8 cellular contexts compared by ENCODE assay signal in the genomic region with DNA sequence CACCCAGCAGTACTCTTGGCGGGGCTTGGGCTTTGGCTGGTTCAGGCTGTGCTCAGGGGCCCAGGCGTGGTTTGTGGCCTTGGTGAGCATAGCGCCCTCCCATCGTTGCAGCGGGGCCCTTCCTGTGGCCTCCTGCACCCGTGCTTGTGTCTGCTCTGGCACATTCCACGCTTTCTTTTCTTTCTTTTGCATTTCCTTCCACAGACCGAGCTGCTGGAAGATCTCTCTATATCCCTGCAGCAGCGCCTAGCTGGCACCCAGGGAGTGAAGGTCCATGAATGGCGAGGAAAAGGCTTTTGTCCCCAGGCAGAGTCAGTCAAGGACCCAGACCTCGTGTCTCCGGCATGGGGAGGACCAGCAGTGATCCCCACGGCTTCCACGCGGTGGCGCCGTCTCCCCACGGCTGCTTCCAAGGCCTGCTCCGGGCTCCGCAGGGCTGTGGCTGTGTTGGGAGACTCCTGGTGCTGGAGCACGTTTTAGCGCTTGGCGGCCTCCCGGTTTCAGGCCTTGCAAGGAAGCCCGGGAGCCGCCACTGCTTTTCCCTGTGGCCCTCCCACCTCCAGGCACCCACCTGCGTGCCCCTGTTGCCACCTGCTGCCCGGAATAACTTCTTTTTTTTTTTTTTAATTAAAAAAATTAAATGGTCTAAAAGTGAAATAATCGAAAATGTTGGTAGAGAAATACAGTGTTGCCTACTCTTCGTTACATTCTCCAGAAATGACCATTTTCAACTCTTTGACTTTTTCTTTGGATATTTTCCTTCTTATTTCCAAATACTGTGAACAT. TPM values are rescaled to one million over a fixed set of nuclear protein-coding genes. Genes with fewer than 3 reads are reported as not detected.
DNase-seq lines count a peak whose midpoint lies in the region; ATAC-seq and TF ChIP-seq lines count a peak whose summit lies in the region.

No MANE protein-coding gene starts in this region.

- intact Hi-C loops in left lung (cut with DNase I): no loop called here

- peaks cover 0 to 31% of the 10 kb centered on the region in 2 donors for H3K27me3 ChIP-seq in left lung

- H3K4me3 Mint-ChIP-seq in chondrocyte (ENCODE audit: unreplicated experiment): no peak overlapping the region

- no peak overlapping the region for H3K27ac Mint-ChIP-seq in chondrocyte (ENCODE audit: unreplicated experiment)

- H3K4me1 ChIP-seq in left lung: no peaks in the 10 kb centered on the region

- DNase-seq in GM12864 (ENCODE audit: low read depth) (no peak), NCI-H446 treated with DMSO at 0.1 percent for 48 hours (lab: John Stamatoyannopoulos, UW) (peak; percentile 5), chondrocyte (ENCODE audit: low spot score) (peak; percentile 93), left lung (peak; percentile 64 to 88)
- peak; percentile 52 to 62 for DNase-seq in activated CD4-positive, alpha-beta T cell treated with anti-CD3 and anti-CD28 coated beads for 4 hours
- peak; percentile 56 to 67 for DNase-seq in stimulated activated CD4-positive, alpha-beta T cell treated with anti-CD3 and anti-CD28 coated beads, Interleukin-4, amount 100 ng/mL, for 4 hours

- TF ChIP-seq CTCF in GM12864 (IDR thresholded peaks at IDR 0.05; ENCODE audit: low read depth, low read length, missing control alignments) (peak; percentile 96), chondrocyte (IDR thresholded peaks at IDR 0.05) (peak; percentile 88), left lung (IDR thresholded peaks at IDR 0.05) (peak; percentile 70 to 81)

- H3K36me3 Mint-ChIP-seq in chondrocyte (ENCODE audit: low read depth): no peaks in the 10 kb centered on the region

- H3K4me1 Mint-ChIP-seq in chondrocyte (ENCODE audit: low read depth): no peaks in the 10 kb centered on the region

- H3K27ac ChIP-seq in left lung: no peak overlapping the region

- peak; percentile 68 for ATAC-seq in HG02763 (IDR thresholded peaks at IDR 0.05; ENCODE audit: unreplicated experiment)
- peak; percentile 99 for ATAC-seq in left lung
- ATAC-seq in HG03571 (IDR thresholded peaks at IDR 0.05; ENCODE audit: unreplicated experiment): no peak

- H3K27me3 Mint-ChIP-seq in chondrocyte (ENCODE audit: low read depth): peaks cover 31% of the 10 kb centered on the region

- no peaks in the 10 kb centered on the region for H3K9me3 ChIP-seq in left lung

- no peaks in the 10 kb centered on the region for H3K36me3 ChIP-seq in left lung

- no peaks in the 10 kb centered on the region for H3K9me3 Mint-ChIP-seq in chondrocyte (ENCODE audit: low read depth)

- no peak overlapping the region for H3K4me3 ChIP-seq in GM12864 (ENCODE audit: low read depth, low read length)
- no peak overlapping the region for H3K4me3 ChIP-seq in left lung

RNA-seq across cellular contexts. Expression of a gene that starts 28.5 kb away (rescaled TPM):
- total RNA-seq in chondrocyte (0.34 to 0.74 TPM (median 0.35 TPM) in 3 replicates), left lung (10 to 100 TPM; 10.3 to 11.9 TPM)

RNA-seq across cellular contexts. Expression of a gene that starts 51.8 kb away (rescaled TPM):
- total RNA-seq in chondrocyte: 0.27 to 0.62 TPM (median 0.37 TPM) in 3 replicates
- total RNA-seq in left lung: under 1 TPM; 0.32 to 0.58 TPM
